In the genomic region with DNA sequence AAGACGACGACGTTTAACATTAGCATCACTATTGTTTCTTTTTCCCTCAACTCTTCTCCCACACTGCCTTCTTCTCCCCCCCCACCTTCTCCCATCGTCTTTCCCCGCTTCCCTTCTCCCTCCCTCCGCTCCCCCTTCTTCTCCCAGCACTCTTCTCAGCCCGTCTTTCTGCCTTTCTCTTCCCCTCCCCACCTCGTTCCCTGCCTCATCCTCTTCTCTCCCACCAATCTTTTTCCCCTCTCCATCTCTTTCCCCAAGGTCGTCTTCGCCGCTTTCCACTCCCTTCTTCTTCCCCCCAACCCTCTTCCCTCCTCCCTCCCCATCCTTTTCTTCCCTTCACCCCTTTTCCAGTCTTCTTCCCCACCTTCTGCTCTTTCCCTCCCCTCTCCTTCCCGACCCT, we compare ENCODE assay signal across 9 cellular contexts. TPM values are rescaled to one million over a fixed set of nuclear protein-coding genes. Genes with fewer than 3 reads are reported as not detected.
DNase-seq lines count a peak whose midpoint lies in the region; ATAC-seq and TF ChIP-seq lines count a peak whose summit lies in the region.
"Not testable (repeated sequence)": the region's sequence is repeated elsewhere in the genome, so short reads cannot be mapped to it uniquely, and the experiment has no call there.
"Had no signal": no experiment of that assay in that cellular context is flagged by ENCODE, and none has a peak within 500 bp of the region (broad histone marks: within the 10 kb centered on the region; RNA-seq: fewer than 3 reads in every experiment).

No MANE protein-coding gene starts in this region.

- not testable (repeated sequence) for H3K9me3 Mint-ChIP-seq in IgD-negative memory B cell; activated naive CD4-positive, alpha-beta T cell treated with anti-CD3 and anti-CD28 coated beads, Interleukin-2, amount 10 ng/mL, durations not matched to agents 7 days and 5 days; effector memory CD8-positive, alpha-beta T cell; osteocyte (ENCODE audit: unreplicated experiment)

- H3K27ac Mint-ChIP-seq in IgD-negative memory B cell; activated naive CD4-positive, alpha-beta T cell treated with anti-CD3 and anti-CD28 coated beads, Interleukin-2, amount 10 ng/mL, durations not matched to agents 7 days and 5 days: not testable (repeated sequence)
- peak overlapping the region; percentile 88 to 95 for H3K27ac Mint-ChIP-seq in effector memory CD8-positive, alpha-beta T cell
- peak overlapping the region; percentile 95 for H3K27ac Mint-ChIP-seq in osteocyte (ENCODE audit: unreplicated experiment)

- not testable (repeated sequence) for TF ChIP-seq CTCF in osteocyte (IDR thresholded peaks at IDR 0.05); vagina (IDR thresholded peaks at IDR 0.05)

- in situ Hi-C loops in SK-MEL-5 (cut with HindIII; ENCODE audit: low pct_unique_long_range_greater_than_20kb, low sequenced_read_pairs) = not testable (repeated sequence)

- not testable (repeated sequence) for H3K27me3 ChIP-seq in iPS-18a (ENCODE audit: control insufficient read depth, insufficient read depth, low read length); vagina

- H3K36me3 Mint-ChIP-seq in IgD-negative memory B cell; activated naive CD4-positive, alpha-beta T cell treated with anti-CD3 and anti-CD28 coated beads, Interleukin-2, amount 10 ng/mL, durations not matched to agents 7 days and 5 days; effector memory CD8-positive, alpha-beta T cell (ENCODE audit: insufficient read depth); osteocyte (ENCODE audit: unreplicated experiment): not testable (repeated sequence)

- TF ChIP-seq POLR2A in vagina (IDR thresholded peaks at IDR 0.05) = not testable (repeated sequence)

- not testable (repeated sequence) for H3K4me1 Mint-ChIP-seq in IgD-negative memory B cell
- H3K4me1 Mint-ChIP-seq in activated naive CD4-positive, alpha-beta T cell treated with anti-CD3 and anti-CD28 coated beads, Interleukin-2, amount 10 ng/mL, durations not matched to agents 7 days and 5 days = peaks cover 23% of the 10 kb centered on the region
- peaks cover 14 to 17% of the 10 kb centered on the region in 2 donors for H3K4me1 Mint-ChIP-seq in effector memory CD8-positive, alpha-beta T cell (ENCODE audit: low read depth in 2 of 2)
- H3K4me1 Mint-ChIP-seq in osteocyte (ENCODE audit: unreplicated experiment) = peaks cover 13% of the 10 kb centered on the region

- not testable (repeated sequence) for H3K27ac ChIP-seq in iPS-18a (ENCODE audit: low read length)
- H3K27ac ChIP-seq in vagina = peak overlapping the region; percentile 82

- peak overlapping the region; percentile 77 for H3K9ac ChIP-seq in iPS-18a (ENCODE audit: low read length)

- H3K4me3 ChIP-seq in iPS-18a (ENCODE audit: low read length) = peak overlapping the region; percentile 72
- peak overlapping the region; percentile 41 to 45 for H3K4me3 ChIP-seq in vagina

- not testable (repeated sequence) for H3K4me1 ChIP-seq in iPS-18a (ENCODE audit: control insufficient read depth, low read depth, low read length); vagina

- DNase-seq in EH (ENCODE audit: low read depth) = peak; percentile 34
- peak; percentile 32 for DNase-seq in SK-MEL-5 (ENCODE audit: low read depth, low spot score)
- DNase-seq in activated naive CD4-positive, alpha-beta T cell treated with anti-CD3 and anti-CD28 coated beads, Interleukin-2, amount 10 ng/mL, durations not matched to agents 7 days and 5 days; effector memory CD8-positive, alpha-beta T cell; osteocyte (ENCODE audit: extremely low spot score, unreplicated experiment): not testable (repeated sequence)
- peak in 1 of 2 donors; percentile 40 for DNase-seq in vagina (ENCODE audit: extremely low spot score in 2 of 2)

- not testable (repeated sequence) for H3K27me3 Mint-ChIP-seq in IgD-negative memory B cell; activated naive CD4-positive, alpha-beta T cell treated with anti-CD3 and anti-CD28 coated beads, Interleukin-2, amount 10 ng/mL, durations not matched to agents 7 days and 5 days; effector memory CD8-positive, alpha-beta T cell; osteocyte (ENCODE audit: unreplicated experiment)

- CTCF ChIA-PET in activated naive CD4-positive, alpha-beta T cell treated with anti-CD3 and anti-CD28 coated beads, Interleukin-2, amount 10 ng/mL, durations not matched to agents 7 days and 5 days (lab: Charles Lee) = not testable (repeated sequence)

- not testable (repeated sequence) for ATAC-seq in effector memory CD8-positive, alpha-beta T cell (replicated peaks)

- not testable (repeated sequence) for H3K9me3 ChIP-seq in iPS-18a (ENCODE audit: control insufficient read depth, low read depth, low read length); vagina

- not testable (repeated sequence) for H3K36me3 ChIP-seq in iPS-18a (ENCODE audit: control insufficient read depth, low read depth, low read length); vagina

- intact Hi-C loops in vagina (cut with DNase I) = not testable (repeated sequence)

- H3K4me3 Mint-ChIP-seq in IgD-negative memory B cell = peak overlapping the region in 3 of 4 donors; percentile 70 to 95 (median 72)
- H3K4me3 Mint-ChIP-seq in activated naive CD4-positive, alpha-beta T cell treated with anti-CD3 and anti-CD28 coated beads, Interleukin-2, amount 10 ng/mL, durations not matched to agents 7 days and 5 days = peak overlapping the region; percentile 93
- H3K4me3 Mint-ChIP-seq in effector memory CD8-positive, alpha-beta T cell = peak overlapping the region; percentile 85 to 96
- H3K4me3 Mint-ChIP-seq in osteocyte (ENCODE audit: unreplicated experiment) = peak overlapping the region; percentile 92

RNA-seq across cellular contexts. Expression of a gene that starts 33.2 kb away (rescaled TPM):
- polyA plus RNA-seq in IgD-negative memory B cell = not detected
- total RNA-seq in SK-MEL-5 (2014; rRNA removed; shearing (Covaris generic)) = not detected in 2 replicates
- polyA plus RNA-seq in SK-MEL-5 (2015; cell fraction: cytosol; rRNA removed) = not detected in 2 replicates
- not detected in 2 replicates for polyA plus RNA-seq in SK-MEL-5 (2015; cell fraction: nucleus; rRNA removed)
- total RNA-seq in osteocyte = not detected in 2 replicates
- 16.7 TPM for total RNA-seq in vagina
- total RNA-seq: LHCN-M2 had no signal

RNA-seq across cellular contexts. Expression of a gene that starts 47.4 kb away (rescaled TPM):
- 18.9 TPM for polyA plus RNA-seq in IgD-negative memory B cell
- total RNA-seq in SK-MEL-5 (2014; rRNA removed; shearing (Covaris generic)) = 20.5 and 21.4 TPM in 2 replicates
- polyA plus RNA-seq in SK-MEL-5 (2015; cell fraction: cytosol; rRNA removed) = 28.6 and 32.3 TPM in 2 replicates
- polyA plus RNA-seq in SK-MEL-5 (2015; cell fraction: nucleus; rRNA removed) = 23.5 and 29.1 TPM in 2 replicates
- 5.4 and 5.8 TPM in 2 replicates for total RNA-seq in osteocyte
- 31.4 TPM for total RNA-seq in vagina

Comparison
In these comparisons a context has a peak if more than half of its experiments do, and no peak if none do; other contexts are left out.
1. RNA of a gene that starts 33.2 kb away (total RNA-seq): 16.7 TPM in vagina (single experiment); not detected in SK-MEL-5 and not detected in osteocyte; every median in the first group is over 10 times any median in the second.
2. Peak in every context shown above with its lines, with median percentiles within 50 percentile points of each other: H3K4me3 Mint-ChIP-seq.